ENCODE assay signal across 26 cellular contexts in the genomic region with DNA sequence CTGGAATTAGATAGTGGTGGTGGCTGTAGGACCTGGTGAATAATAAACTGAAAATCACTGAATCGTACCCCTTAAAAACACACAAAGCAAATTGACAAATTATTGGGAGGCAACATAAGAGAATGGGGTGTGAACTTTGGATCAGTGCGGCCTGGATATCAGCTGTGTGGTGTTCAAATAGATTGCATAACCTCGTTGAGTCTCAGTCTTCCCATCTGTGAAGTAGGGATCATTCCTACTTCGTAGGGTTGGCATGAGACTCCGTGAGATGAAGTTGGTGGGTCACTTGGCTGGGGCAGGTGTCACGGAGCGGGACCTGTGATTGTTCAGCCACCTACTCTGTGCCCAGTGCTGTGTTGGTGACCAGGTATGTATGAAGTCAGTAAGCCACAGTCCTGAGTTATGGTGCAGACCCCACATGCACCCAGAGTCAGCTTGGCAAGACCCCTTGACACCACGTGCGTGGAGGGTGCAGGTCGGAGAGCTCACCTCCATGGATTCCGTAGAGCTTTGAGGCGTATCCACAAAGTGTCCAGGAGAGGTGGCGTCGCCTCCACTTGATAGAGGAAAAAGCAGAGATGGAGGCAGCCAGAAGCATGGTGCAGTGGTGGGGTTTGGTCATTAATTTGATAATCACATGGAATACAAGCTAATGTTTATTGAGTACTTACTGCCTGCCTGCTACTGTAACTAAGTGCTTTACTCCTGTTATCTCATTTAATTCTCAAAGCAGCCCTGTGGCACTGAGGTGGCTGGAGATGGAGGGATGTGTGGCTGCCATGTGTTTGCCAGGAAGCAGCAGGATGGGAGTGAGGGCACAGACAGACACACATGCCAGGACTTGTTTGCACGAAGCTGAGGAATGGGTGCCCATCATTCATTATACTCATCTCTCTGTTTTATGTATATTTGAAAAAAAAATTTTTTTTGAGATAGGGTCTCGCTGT. TPM values are rescaled to one million over a fixed set of nuclear protein-coding genes. Genes with fewer than 3 reads are reported as not detected.
DNase-seq lines count a peak whose midpoint lies in the region; ATAC-seq lines count a peak whose summit lies in the region.
"Had no signal": no experiment of that assay in that cellular context is flagged by ENCODE, and none has a peak within 500 bp of the region (broad histone marks: within the 10 kb centered on the region; RNA-seq: fewer than 3 reads in every experiment).

No MANE protein-coding gene starts in this region.

- H3K36me3 Mint-ChIP-seq in activated naive CD4-positive, alpha-beta T cell treated with anti-CD3 and anti-CD28 coated beads, Interleukin-2, amount 50 U/mL, for 72 hours, result peaks cover 5 to 30% of the 10 kb centered on the region in 2 donors
- H3K36me3 Mint-ChIP-seq in activated naive CD4-positive, alpha-beta T cell treated with anti-CD3 and anti-CD28 coated beads, Interleukin-2, amount 10 ng/mL, durations not matched to agents 7 days and 5 days, result peaks cover 27% of the 10 kb centered on the region
- H3K36me3 Mint-ChIP-seq in activated naive CD8-positive, alpha-beta T cell treated with anti-CD3 and anti-CD28 coated beads, Interleukin-2, amount 10 ng/mL, durations not matched to agents 7 days and 5 days, result peaks cover 27% of the 10 kb centered on the region
- peaks cover 25% of the 10 kb centered on the region for H3K36me3 Mint-ChIP-seq in memory B cell

- no peak for DNase-seq in activated naive CD4-positive, alpha-beta T cell treated with anti-CD3 and anti-CD28 coated beads, Interleukin-2, amount 50 U/mL, for 72 hours (ENCODE audit: low spot score in 2 of 2)
- DNase-seq in activated naive CD4-positive, alpha-beta T cell treated with anti-CD3 and anti-CD28 coated beads, Interleukin-2, amount 10 ng/mL, durations not matched to agents 7 days and 5 days, result no peak
- DNase-seq in activated naive CD8-positive, alpha-beta T cell treated with anti-CD3 and anti-CD28 coated beads, Interleukin-2, amount 10 ng/mL, durations not matched to agents 7 days and 5 days, result no peak
- DNase-seq in memory B cell (ENCODE audit: low spot score in 2 of 2) (no peak), NCI-H2227 treated with DMSO at 0.1 percent for 48 hours (lab: John Stamatoyannopoulos, UW) (no peak), DMS53 (lab: John Stamatoyannopoulos, UW) (no peak)
- no peak for DNase-seq in stimulated activated naive CD8-positive, alpha-beta T cell treated with anti-CD3 and anti-CD28 coated beads, Interleukin-15, amount 100 ng/mL, for 72 hours
- DNase-seq: activated B cell treated with CpG ODN at 0.5 μM for 24 hours; activated CD4-positive, alpha-beta T cell treated with anti-CD3 and anti-CD28 coated beads, Interleukin-2, amount 50 U/mL, for 4 hours; amniotic stem cell; Calu3; endodermal cell; gastrocnemius medialis; H7; hippocampal formation; left lung; NCI-H1048; NCI-H2029; NCI-H69; sigmoid colon; stimulated activated CD4-positive, alpha-beta T cell treated with anti-CD3 and anti-CD28 coated beads, Interleukin-15, amount 100 ng/mL, for 24 hours; substantia nigra; T1000 had no signal

- ATAC-seq in activated naive CD4-positive, alpha-beta T cell treated with anti-CD3 and anti-CD28 coated beads, Interleukin-2, amount 50 U/mL, for 72 hours, result no peak
- ATAC-seq in activated naive CD8-positive, alpha-beta T cell treated with anti-CD3 and anti-CD28 coated beads, Interleukin-2, amount 10 ng/mL, durations not matched to agents 7 days and 5 days (ENCODE audit: low read depth), result no peak
- ATAC-seq in memory B cell (ENCODE audit: low read depth) (no peak), HG02981 (IDR thresholded peaks at IDR 0.05; ENCODE audit: unreplicated experiment) (no peak)
- no peak for ATAC-seq in stimulated activated naive CD8-positive, alpha-beta T cell treated with anti-CD3 and anti-CD28 coated beads, Interleukin-15, amount 100 ng/mL, for 72 hours
- ATAC-seq: gastrocnemius medialis, left lung had no signal

- H3K4me1 Mint-ChIP-seq in activated naive CD4-positive, alpha-beta T cell treated with anti-CD3 and anti-CD28 coated beads, Interleukin-2, amount 10 ng/mL, durations not matched to agents 7 days and 5 days, result peaks cover 45% of the 10 kb centered on the region
- peaks cover 29% of the 10 kb centered on the region for H3K4me1 Mint-ChIP-seq in activated naive CD8-positive, alpha-beta T cell treated with anti-CD3 and anti-CD28 coated beads, Interleukin-2, amount 10 ng/mL, durations not matched to agents 7 days and 5 days
- H3K4me1 Mint-ChIP-seq in memory B cell, result peaks cover 25% of the 10 kb centered on the region
- peaks cover 63% of the 10 kb centered on the region for H3K4me1 Mint-ChIP-seq in stimulated activated naive CD8-positive, alpha-beta T cell treated with anti-CD3 and anti-CD28 coated beads, Interleukin-15, amount 100 ng/mL, for 72 hours

- H3K4me3 Mint-ChIP-seq in activated naive CD4-positive, alpha-beta T cell treated with anti-CD3 and anti-CD28 coated beads, Interleukin-2, amount 10 ng/mL, durations not matched to agents 7 days and 5 days, result no peak overlapping the region
- no peak overlapping the region for H3K4me3 Mint-ChIP-seq in activated naive CD8-positive, alpha-beta T cell treated with anti-CD3 and anti-CD28 coated beads, Interleukin-2, amount 10 ng/mL, durations not matched to agents 7 days and 5 days
- H3K4me3 Mint-ChIP-seq in memory B cell, result no peak overlapping the region
- H3K4me3 Mint-ChIP-seq in stimulated activated naive CD8-positive, alpha-beta T cell treated with anti-CD3 and anti-CD28 coated beads, Interleukin-15, amount 100 ng/mL, for 72 hours, result peak overlapping the region in 1 of 2 donors; percentile 9
- H3K4me3 Mint-ChIP-seq: activated B cell treated with CpG ODN at 0.5 μM for 24 hours, endodermal cell had no signal

- CTCF ChIA-PET in activated naive CD4-positive, alpha-beta T cell treated with anti-CD3 and anti-CD28 coated beads, Interleukin-2, amount 10 ng/mL, durations not matched to agents 7 days and 5 days (lab: Charles Lee), result no interaction called here

- no peaks in the 10 kb centered on the region for H3K9me3 Mint-ChIP-seq in activated naive CD4-positive, alpha-beta T cell treated with anti-CD3 and anti-CD28 coated beads, Interleukin-2, amount 50 U/mL, for 72 hours
- H3K9me3 Mint-ChIP-seq in activated naive CD4-positive, alpha-beta T cell treated with anti-CD3 and anti-CD28 coated beads, Interleukin-2, amount 10 ng/mL, durations not matched to agents 7 days and 5 days, result peaks cover 7% of the 10 kb centered on the region
- peaks cover 8% of the 10 kb centered on the region for H3K9me3 Mint-ChIP-seq in activated naive CD8-positive, alpha-beta T cell treated with anti-CD3 and anti-CD28 coated beads, Interleukin-2, amount 10 ng/mL, durations not matched to agents 7 days and 5 days
- H3K9me3 Mint-ChIP-seq in memory B cell, result no peaks in the 10 kb centered on the region
- peaks cover 0 to 8% of the 10 kb centered on the region in 2 donors for H3K9me3 Mint-ChIP-seq in stimulated activated naive CD8-positive, alpha-beta T cell treated with anti-CD3 and anti-CD28 coated beads, Interleukin-15, amount 100 ng/mL, for 72 hours
- H3K9me3 Mint-ChIP-seq: activated B cell treated with CpG ODN at 0.5 μM for 24 hours had no signal

- H3K27ac Mint-ChIP-seq in activated naive CD4-positive, alpha-beta T cell treated with anti-CD3 and anti-CD28 coated beads, Interleukin-2, amount 50 U/mL, for 72 hours, result peak overlapping the region; percentile 21 to 92
- no peak overlapping the region for H3K27ac Mint-ChIP-seq in activated naive CD4-positive, alpha-beta T cell treated with anti-CD3 and anti-CD28 coated beads, Interleukin-2, amount 10 ng/mL, durations not matched to agents 7 days and 5 days
- peak overlapping the region; percentile 26 for H3K27ac Mint-ChIP-seq in activated naive CD8-positive, alpha-beta T cell treated with anti-CD3 and anti-CD28 coated beads, Interleukin-2, amount 10 ng/mL, durations not matched to agents 7 days and 5 days
- peak overlapping the region; percentile 40 for H3K27ac Mint-ChIP-seq in memory B cell
- peak overlapping the region; percentile 75 to 91 for H3K27ac Mint-ChIP-seq in stimulated activated naive CD8-positive, alpha-beta T cell treated with anti-CD3 and anti-CD28 coated beads, Interleukin-15, amount 100 ng/mL, for 72 hours
- H3K27ac Mint-ChIP-seq: activated B cell treated with CpG ODN at 0.5 μM for 24 hours; activated T-helper 2 cell treated with anti-CD3 and anti-CD28 coated beads, Interferon-gamma antibody, Interleukin-2, Interleukin-4, amounts not matched to agents 10 μg/mL and 5 μg/mL and 100 μg/mL, durations not matched to agents 14 hours and 24 hours and 36 hours; progenitor cell of endocrine pancreas had no signal

- H3K27me3 Mint-ChIP-seq in activated naive CD4-positive, alpha-beta T cell treated with anti-CD3 and anti-CD28 coated beads, Interleukin-2, amount 10 ng/mL, durations not matched to agents 7 days and 5 days, result no peaks in the 10 kb centered on the region
- H3K27me3 Mint-ChIP-seq in activated naive CD8-positive, alpha-beta T cell treated with anti-CD3 and anti-CD28 coated beads, Interleukin-2, amount 10 ng/mL, durations not matched to agents 7 days and 5 days, result no peaks in the 10 kb centered on the region
- no peaks in the 10 kb centered on the region for H3K27me3 Mint-ChIP-seq in memory B cell
- H3K27me3 Mint-ChIP-seq in stimulated activated naive CD8-positive, alpha-beta T cell treated with anti-CD3 and anti-CD28 coated beads, Interleukin-15, amount 100 ng/mL, for 72 hours, result no peaks in the 10 kb centered on the region
- H3K27me3 Mint-ChIP-seq: activated B cell treated with CpG ODN at 0.5 μM for 24 hours, progenitor cell of endocrine pancreas had no signal

- POLR2A ChIA-PET in activated naive CD8-positive, alpha-beta T cell treated with anti-CD3 and anti-CD28 coated beads, Interleukin-2, amount 10 ng/mL, durations not matched to agents 7 days and 5 days (lab: Charles Lee), result no interaction called here

RNA-seq across cellular contexts. Expression of a gene that starts 35.8 kb away (rescaled TPM):
- total RNA-seq in activated naive CD4-positive, alpha-beta T cell treated with anti-CD3 and anti-CD28 coated beads, Interleukin-2, amount 50 U/mL, for 72 hours, result 10 to 100 TPM; 46.0 to 96.5 TPM
- total RNA-seq in activated naive CD8-positive, alpha-beta T cell treated with anti-CD3 and anti-CD28 coated beads, Interleukin-2, amount 10 ng/mL, durations not matched to agents 7 days and 5 days, result 10 to 100 TPM; 75.8 to 77.1 TPM
